In genomic region chrX:98380106-98380505, GRCh38 we compare ENCODE assay signal across 1 cellular context.
TF ChIP-seq lines count a peak whose summit lies in the region.

No MANE protein-coding gene starts in this region.

TF ChIP-seq in H1, 55 proteins besides CTCF, POLR2A, EP300 and RAD21 (continued from another document):
- TF ChIP-seq SAP30 (IDR thresholded peaks at IDR 0.05; ENCODE audit: insufficient read depth, insufficient replicate concordance, low read length) (no peak), BCL11A (IDR thresholded peaks at IDR 0.05; ENCODE audit: low read depth in 2 of 2, low read length in 2 of 2) (no peak), TEAD4 (IDR thresholded peaks at IDR 0.05; ENCODE audit: low read depth, low read length) (peak; percentile 79), KDM5A (IDR thresholded peaks at IDR 0.05; ENCODE audit: low read length) (no peak), ZNF274 (IDR thresholded peaks at IDR 0.05; ENCODE audit: borderline replicate concordance, extremely low read depth, low read length) (no peak), RFX5 (IDR thresholded peaks at IDR 0.05; ENCODE audit: borderline replicate concordance, low read depth, low read length) (no peak), MAX (IDR thresholded peaks at IDR 0.05) (0 out of 2 replicates have a peak, but pooled peaks have one; percentile 13), TAF1 (IDR thresholded peaks at IDR 0.05; ENCODE audit: low read depth, low read length) (no peak), CHD1 (IDR thresholded peaks at IDR 0.05; ENCODE audit: low read depth, low read length) (no peak)
